In the genomic region with DNA sequence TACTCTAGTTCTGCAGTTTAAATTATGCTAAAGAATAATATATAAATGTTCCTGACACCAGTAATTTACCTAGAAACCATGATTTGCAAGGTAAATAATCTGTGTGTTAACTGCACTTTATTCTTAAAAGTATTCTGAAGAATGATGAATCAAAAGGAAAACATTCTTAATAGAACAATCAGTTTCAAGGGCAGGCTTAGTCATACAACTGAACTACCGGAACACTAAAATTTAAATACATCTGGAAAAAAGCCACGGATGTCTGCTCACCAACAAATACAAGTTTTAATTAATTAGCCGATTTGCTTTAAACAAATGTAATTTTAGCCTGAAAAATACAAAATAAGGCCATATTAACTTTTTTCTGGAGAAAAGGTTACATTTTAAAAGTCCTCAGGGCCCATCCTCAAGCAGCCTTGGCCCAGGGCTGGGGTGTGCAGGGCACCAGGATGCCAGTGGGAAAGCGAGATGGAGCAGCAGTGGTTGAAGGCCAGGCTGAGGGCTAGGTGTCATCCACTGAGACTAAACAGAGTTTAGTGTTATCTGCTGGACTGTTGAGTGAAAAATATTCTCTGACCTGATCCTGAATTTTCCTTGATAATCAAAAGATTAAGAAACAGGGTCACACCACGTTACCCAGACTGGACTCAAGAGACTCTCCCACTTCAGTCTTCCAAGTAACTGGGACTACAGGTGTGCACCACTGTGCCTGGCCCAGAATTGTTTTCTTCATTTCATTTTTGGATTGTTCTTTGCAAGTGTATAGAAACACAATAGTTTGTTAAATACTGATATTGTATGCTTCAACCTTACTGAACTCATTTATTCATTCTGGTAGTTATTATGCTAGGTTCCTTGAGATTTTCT, we compare ENCODE assay signal across 12 cellular contexts.
DNase-seq lines count a peak whose midpoint lies in the region; TF ChIP-seq lines count a peak whose summit lies in the region.
"Had no signal": no experiment of that assay in that cellular context is flagged by ENCODE, and none has a peak within 500 bp of the region (broad histone marks: within the 10 kb centered on the region; RNA-seq: fewer than 3 reads in every experiment).

No MANE protein-coding gene starts in this region.

- no peak overlapping the region for H3K27ac ChIP-seq in effector memory CD4-positive, alpha-beta T cell (ENCODE audit: insufficient read depth, low read length, poor library complexity, severe bottlenecking)
- H3K27ac ChIP-seq: C4-2B, neural progenitor cell had no signal

- H3K9me3 ChIP-seq in effector memory CD4-positive, alpha-beta T cell (ENCODE audit: control insufficient read depth, low read length) = no peaks in the 10 kb centered on the region

- no peaks in the 10 kb centered on the region for H3K4me1 Mint-ChIP-seq in activated naive CD8-positive, alpha-beta T cell treated with anti-CD3 and anti-CD28 coated beads for 36 hours

- H3K4me3 Mint-ChIP-seq in activated naive CD8-positive, alpha-beta T cell treated with anti-CD3 and anti-CD28 coated beads for 36 hours = no peak overlapping the region
- H3K4me3 Mint-ChIP-seq: neural progenitor cell had no signal

- peak overlapping the region in 1 of 2 donors; percentile 7 for H3K4me3 ChIP-seq in cardiac fibroblast (replicated peaks in 1 of 2; ENCODE audit: low read depth in 2 of 2, low read length in 2 of 2)
- no peak overlapping the region for H3K4me3 ChIP-seq in effector memory CD4-positive, alpha-beta T cell (ENCODE audit: insufficient read depth, low read depth, low read length, poor library complexity, severe bottlenecking)
- H3K4me3 ChIP-seq: neural progenitor cell had no signal

- peak; percentile 73 for DNase-seq in A172 (ENCODE audit: low spot score)
- DNase-seq in HS-27A (ENCODE audit: low read depth) = peak; percentile 36
- DNase-seq in cardiac fibroblast (ENCODE audit: low read depth in 2 of 2) = peak; percentile 60 to 85
- peak; percentile 71 for DNase-seq in kidney tubule cell (ENCODE audit: low spot score)
- no peak for DNase-seq in ureter (ENCODE audit: low spot score)
- no peak for DNase-seq in activated naive CD8-positive, alpha-beta T cell treated with anti-CD3 and anti-CD28 coated beads for 36 hours
- DNase-seq in retina = no peak
- DNase-seq in effector memory CD4-positive, alpha-beta T cell = no peak
- DNase-seq: head of caudate nucleus, NCI-H1092 treated with DMSO at 0.1 percent for 48 hours had no signal

- no peaks in the 10 kb centered on the region for H3K4me1 ChIP-seq in effector memory CD4-positive, alpha-beta T cell (ENCODE audit: control insufficient read depth, insufficient read depth, low read length, poor library complexity, severe bottlenecking)

- TF ChIP-seq CTCF in cardiac fibroblast (IDR thresholded peaks at IDR 0.05; ENCODE audit: low read depth, low read length) = no peak

- H3K36me3 ChIP-seq in effector memory CD4-positive, alpha-beta T cell (ENCODE audit: control insufficient read depth, insufficient read depth, low read length) = no peaks in the 10 kb centered on the region
- H3K36me3 ChIP-seq: neural progenitor cell had no signal

- no peak overlapping the region for H3K27ac Mint-ChIP-seq in activated naive CD8-positive, alpha-beta T cell treated with anti-CD3 and anti-CD28 coated beads for 36 hours
- H3K27ac Mint-ChIP-seq: neural progenitor cell had no signal

- no peaks in the 10 kb centered on the region for H3K36me3 Mint-ChIP-seq in activated naive CD8-positive, alpha-beta T cell treated with anti-CD3 and anti-CD28 coated beads for 36 hours

- no peaks in the 10 kb centered on the region for H3K27me3 ChIP-seq in effector memory CD4-positive, alpha-beta T cell (replicated peaks; ENCODE audit: control insufficient read depth, insufficient read depth, low read length, poor library complexity, severe bottlenecking)
- H3K27me3 ChIP-seq: neural progenitor cell had no signal

- peaks cover 4% of the 10 kb centered on the region for H3K27me3 Mint-ChIP-seq in activated naive CD8-positive, alpha-beta T cell treated with anti-CD3 and anti-CD28 coated beads for 36 hours

- H3K9me3 Mint-ChIP-seq in activated naive CD8-positive, alpha-beta T cell treated with anti-CD3 and anti-CD28 coated beads for 36 hours = no peaks in the 10 kb centered on the region
- H3K9me3 Mint-ChIP-seq: neural progenitor cell had no signal

Comparison
In these comparisons a context has a peak if more than half of its experiments do, and no peak if none do; other contexts are left out.
1. DNase-seq: peak in A172 (single experiment), HS-27A (single experiment), cardiac fibroblast (2 of 2) and kidney tubule cell (single experiment); none in ureter (single experiment), activated naive CD8-positive, alpha-beta T cell treated with anti-CD3 and anti-CD28 coated beads for 36 hours (single experiment), retina (single experiment) and effector memory CD4-positive, alpha-beta T cell (0 of 3).